In the genomic region with DNA sequence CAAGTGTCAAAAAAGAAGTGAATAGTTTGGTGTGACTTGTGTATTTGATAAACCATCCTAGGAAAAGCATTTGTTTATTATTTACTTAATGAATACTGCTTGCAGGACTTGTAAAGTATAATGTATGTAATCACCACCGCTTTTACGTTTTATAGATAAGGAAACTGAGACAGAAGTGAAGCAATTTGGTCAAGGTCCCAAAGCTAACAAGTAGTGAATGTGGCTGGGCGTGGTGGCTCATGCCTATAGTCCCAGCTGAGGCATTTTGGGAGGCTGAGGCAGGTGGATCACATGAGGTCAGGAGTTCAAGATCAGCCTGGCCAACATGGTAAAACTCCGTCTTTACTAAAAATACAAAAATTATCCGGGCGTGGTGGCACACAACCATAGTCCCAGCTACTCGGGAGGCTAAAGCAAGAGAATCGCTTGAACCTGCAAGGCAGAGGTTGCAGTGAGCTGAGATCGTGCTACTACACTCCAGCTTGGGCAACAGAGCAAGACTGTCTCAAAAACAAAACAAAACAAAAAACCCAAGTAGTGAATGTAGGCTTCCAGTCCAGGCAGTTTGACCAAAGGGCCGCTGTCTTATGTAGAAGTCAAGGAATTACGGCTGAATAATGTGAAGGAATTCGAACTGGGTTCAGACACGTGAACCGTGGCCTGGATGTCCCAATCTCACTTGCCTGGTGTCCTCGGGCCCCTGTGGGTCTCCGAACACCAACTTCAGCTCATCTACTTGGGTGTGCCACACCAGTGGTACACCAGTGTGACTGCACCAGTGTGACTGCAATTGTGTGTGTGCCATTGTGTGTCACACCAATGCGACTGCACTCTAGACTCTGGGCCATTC, we compare ENCODE assay signal across 1 cellular context.
TF ChIP-seq lines count a peak whose summit lies in the region.

No MANE protein-coding gene starts in this region.

TF ChIP-seq in HepG2, 621 proteins besides CTCF, POLR2A, EP300 and RAD21 (continued from another document):
- TF ChIP-seq, protein P1, sequence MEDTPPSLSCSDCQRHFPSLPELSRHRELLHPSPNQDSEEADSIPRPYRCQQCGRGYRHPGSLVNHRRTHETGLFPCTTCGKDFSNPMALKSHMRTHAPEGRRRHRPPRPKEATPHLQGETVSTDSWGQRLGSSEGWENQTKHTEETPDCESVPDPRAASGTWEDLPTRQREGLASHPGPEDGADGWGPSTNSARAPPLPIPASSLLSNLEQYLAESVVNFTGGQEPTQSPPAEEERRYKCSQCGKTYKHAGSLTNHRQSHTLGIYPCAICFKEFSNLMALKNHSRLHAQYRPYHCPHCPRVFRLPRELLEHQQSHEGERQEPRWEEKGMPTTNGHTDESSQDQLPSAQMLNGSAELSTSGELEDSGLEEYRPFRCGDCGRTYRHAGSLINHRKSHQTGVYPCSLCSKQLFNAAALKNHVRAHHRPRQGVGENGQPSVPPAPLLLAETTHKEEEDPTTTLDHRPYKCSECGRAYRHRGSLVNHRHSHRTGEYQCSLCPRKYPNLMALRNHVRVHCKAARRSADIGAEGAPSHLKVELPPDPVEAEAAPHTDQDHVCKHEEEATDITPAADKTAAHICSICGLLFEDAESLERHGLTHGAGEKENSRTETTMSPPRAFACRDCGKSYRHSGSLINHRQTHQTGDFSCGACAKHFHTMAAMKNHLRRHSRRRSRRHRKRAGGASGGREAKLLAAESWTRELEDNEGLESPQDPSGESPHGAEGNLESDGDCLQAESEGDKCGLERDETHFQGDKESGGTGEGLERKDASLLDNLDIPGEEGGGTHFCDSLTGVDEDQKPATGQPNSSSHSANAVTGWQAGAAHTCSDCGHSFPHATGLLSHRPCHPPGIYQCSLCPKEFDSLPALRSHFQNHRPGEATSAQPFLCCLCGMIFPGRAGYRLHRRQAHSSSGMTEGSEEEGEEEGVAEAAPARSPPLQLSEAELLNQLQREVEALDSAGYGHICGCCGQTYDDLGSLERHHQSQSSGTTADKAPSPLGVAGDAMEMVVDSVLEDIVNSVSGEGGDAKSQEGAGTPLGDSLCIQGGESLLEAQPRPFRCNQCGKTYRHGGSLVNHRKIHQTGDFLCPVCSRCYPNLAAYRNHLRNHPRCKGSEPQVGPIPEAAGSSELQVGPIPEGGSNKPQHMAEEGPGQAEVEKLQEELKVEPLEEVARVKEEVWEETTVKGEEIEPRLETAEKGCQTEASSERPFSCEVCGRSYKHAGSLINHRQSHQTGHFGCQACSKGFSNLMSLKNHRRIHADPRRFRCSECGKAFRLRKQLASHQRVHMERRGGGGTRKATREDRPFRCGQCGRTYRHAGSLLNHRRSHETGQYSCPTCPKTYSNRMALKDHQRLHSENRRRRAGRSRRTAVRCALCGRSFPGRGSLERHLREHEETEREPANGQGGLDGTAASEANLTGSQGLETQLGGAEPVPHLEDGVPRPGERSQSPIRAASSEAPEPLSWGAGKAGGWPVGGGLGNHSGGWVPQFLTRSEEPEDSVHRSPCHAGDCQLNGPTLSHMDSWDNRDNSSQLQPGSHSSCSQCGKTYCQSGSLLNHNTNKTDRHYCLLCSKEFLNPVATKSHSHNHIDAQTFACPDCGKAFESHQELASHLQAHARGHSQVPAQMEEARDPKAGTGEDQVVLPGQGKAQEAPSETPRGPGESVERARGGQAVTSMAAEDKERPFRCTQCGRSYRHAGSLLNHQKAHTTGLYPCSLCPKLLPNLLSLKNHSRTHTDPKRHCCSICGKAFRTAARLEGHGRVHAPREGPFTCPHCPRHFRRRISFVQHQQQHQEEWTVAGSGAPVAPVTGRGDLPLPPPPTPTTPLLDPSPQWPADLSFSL (CRISPR knock-in tag; IDR thresholded peaks at IDR 0.05): 0 out of 2 replicates have a peak, but pooled peaks have one; percentile 29
